In the genomic region with DNA sequence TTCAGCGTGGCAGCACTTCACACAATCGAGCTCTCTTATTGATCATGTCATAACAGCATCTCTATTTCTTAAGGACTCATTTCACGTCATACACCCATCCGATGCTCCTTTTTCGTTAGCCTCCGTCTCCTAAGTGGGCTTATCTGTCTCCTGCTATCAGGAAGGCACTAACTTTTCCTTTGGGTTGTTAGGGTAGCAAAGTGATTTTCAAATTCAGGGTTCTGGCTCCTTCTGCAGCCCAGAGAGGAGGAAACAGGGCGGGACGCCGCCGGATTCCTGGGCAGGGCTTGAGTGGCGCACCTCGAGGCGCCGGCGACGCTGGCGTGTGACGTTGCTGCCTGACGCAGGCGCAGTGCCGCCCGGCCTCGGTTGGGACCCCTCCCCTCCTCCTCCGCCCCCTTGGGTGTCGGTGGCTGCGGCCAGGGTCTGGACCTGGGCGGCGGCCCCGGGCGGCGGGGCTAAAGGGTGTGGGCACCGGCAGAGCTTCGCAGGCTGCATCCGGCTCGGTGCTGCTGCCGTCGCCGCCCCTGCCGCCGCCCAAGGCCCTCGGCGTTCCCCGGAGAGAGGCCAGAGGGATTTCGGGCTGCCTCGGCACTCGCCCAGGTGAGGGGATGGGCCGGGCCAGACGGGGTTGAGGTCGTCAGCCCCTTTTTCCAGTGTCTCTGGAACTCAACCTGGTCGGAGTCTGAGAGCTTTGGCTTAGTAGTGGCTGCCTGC, we compare ENCODE assay signal across 8 cellular contexts. TPM values are rescaled to one million over a fixed set of nuclear protein-coding genes. Genes with fewer than 3 reads are reported as not detected.
DNase-seq lines count a peak whose midpoint lies in the region; ATAC-seq and TF ChIP-seq lines count a peak whose summit lies in the region.

A gene with protein sequence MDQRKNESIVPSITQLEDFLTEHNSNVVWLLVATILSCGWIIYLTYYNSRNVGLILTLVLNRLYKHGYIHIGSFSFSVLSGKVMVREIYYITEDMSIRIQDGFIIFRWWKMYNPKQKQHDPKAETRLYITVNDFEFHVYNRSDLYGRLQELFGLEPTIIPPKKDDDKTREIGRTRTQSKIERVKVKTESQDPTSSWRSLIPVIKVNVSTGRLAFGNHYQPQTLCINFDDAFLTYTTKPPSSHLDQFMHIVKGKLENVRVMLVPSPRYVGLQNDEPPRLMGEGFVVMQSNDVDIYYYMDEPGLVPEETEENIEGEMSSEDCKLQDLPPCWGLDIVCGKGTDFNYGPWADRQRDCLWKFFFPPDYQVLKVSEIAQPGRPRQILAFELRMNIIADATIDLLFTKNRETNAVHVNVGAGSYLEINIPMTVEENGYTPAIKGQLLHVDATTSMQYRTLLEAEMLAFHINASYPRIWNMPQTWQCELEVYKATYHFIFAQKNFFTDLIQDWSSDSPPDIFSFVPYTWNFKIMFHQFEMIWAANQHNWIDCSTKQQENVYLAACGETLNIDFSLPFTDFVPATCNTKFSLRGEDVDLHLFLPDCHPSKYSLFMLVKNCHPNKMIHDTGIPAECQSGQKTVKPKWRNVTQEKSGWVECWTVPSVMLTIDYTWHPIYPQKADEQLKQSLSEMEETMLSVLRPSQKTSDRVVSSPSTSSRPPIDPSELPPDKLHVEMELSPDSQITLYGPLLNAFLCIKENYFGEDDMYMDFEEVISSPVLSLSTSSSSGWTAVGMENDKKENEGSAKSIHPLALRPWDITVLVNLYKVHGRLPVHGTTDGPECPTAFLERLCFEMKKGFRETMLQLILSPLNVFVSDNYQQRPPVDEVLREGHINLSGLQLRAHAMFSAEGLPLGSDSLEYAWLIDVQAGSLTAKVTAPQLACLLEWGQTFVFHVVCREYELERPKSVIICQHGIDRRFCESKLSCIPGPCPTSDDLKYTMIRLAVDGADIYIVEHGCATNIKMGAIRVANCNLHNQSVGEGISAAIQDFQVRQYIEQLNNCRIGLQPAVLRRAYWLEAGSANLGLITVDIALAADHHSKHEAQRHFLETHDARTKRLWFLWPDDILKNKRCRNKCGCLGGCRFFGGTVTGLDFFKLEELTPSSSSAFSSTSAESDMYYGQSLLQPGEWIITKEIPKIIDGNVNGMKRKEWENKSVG (N-terminal part only) (plus strand): TSS at position 350 of the 717 bp plus-strand sequence. CDS start 18,317 bp downstream, outside the sequence.

- no peaks in the 10 kb centered on the region for H3K9me3 Mint-ChIP-seq in CD8-positive, alpha-beta memory T cell
- peaks cover 5% of the 10 kb centered on the region for H3K9me3 Mint-ChIP-seq in activated CD8-positive, alpha-beta memory T cell treated with anti-CD3 and anti-CD28 coated beads, Interleukin-2, amount 10 ng/mL, durations not matched to agents 7 days and 5 days (ENCODE audit: low read depth)

- POLR2A ChIA-PET in CD8-positive, alpha-beta memory T cell (lab: Charles Lee): no interaction called here

- no peak within 1 kb of the TSS for H2BK120ac ChIP-seq in mesendoderm (ENCODE audit: low read depth, low read length)

- H3K23ac ChIP-seq in mesendoderm (ENCODE audit: low read length): no peak within 1 kb of the TSS

- H3K4me2 ChIP-seq in mesendoderm (ENCODE audit: low read length): peak within 1 kb of the TSS; percentile 100

- peak within 1 kb of the TSS; percentile 97 for H3K56ac ChIP-seq in mesendoderm (ENCODE audit: low read length)

- peak within 1 kb of the TSS; percentile 96 for H3K4me3 ChIP-seq in CD8-positive, alpha-beta memory T cell (ENCODE audit: low read length)
- peak within 1 kb of the TSS; percentile 97 for H3K4me3 ChIP-seq in HL-60 (replicated peaks; ENCODE audit: insufficient read depth, low read length)
- peak within 1 kb of the TSS; percentile 86 for H3K4me3 ChIP-seq in endocrine pancreas (ENCODE audit: control insufficient read depth, insufficient read depth, low read length)
- H3K4me3 ChIP-seq in mesendoderm (ENCODE audit: low read length): peak within 1 kb of the TSS; percentile 97

- peaks cover 60 to 75% (median 70%) of the 10 kb centered on the region in 3 donors for H3K4me1 Mint-ChIP-seq in CD8-positive, alpha-beta memory T cell
- H3K4me1 Mint-ChIP-seq in activated CD8-positive, alpha-beta memory T cell treated with anti-CD3 and anti-CD28 coated beads, Interleukin-2, amount 10 ng/mL, durations not matched to agents 7 days and 5 days: peaks cover 53% of the 10 kb centered on the region

- H2BK15ac ChIP-seq in mesendoderm (replicated peaks; ENCODE audit: low read depth): no peak within 1 kb of the TSS

- peak within 1 kb of the TSS; percentile 91 for H3K18ac ChIP-seq in mesendoderm (ENCODE audit: low read length)

- peaks cover 8% of the 10 kb centered on the region for H3K36me3 ChIP-seq in CD8-positive, alpha-beta memory T cell (ENCODE audit: insufficient read depth, low read length)
- H3K36me3 ChIP-seq in endocrine pancreas (ENCODE audit: control insufficient read depth, insufficient read depth, low read length): no peaks in the 10 kb centered on the region
- H3K36me3 ChIP-seq in mesendoderm (ENCODE audit: control insufficient read depth, insufficient read depth, low read length): no peaks in the 10 kb centered on the region

- CTCF ChIA-PET in CD8-positive, alpha-beta memory T cell (lab: Charles Lee): no interaction called here
- CTCF ChIA-PET in activated CD8-positive, alpha-beta memory T cell treated with anti-CD3 and anti-CD28 coated beads, Interleukin-2, amount 10 ng/mL, durations not matched to agents 7 days and 5 days (lab: Charles Lee): interaction anchor here (1.0 to 1.5 kb wide), 4 partner anchors 19 to 306 kb away, joined by 3 to 4 read pairs (median 3); no protein-coding TSS in a partner anchor

- peaks cover 45% of the 10 kb centered on the region for H3K4me1 ChIP-seq in CD8-positive, alpha-beta memory T cell (ENCODE audit: insufficient read depth, low read length)
- H3K4me1 ChIP-seq in endocrine pancreas (ENCODE audit: control insufficient read depth, insufficient read depth, low read length): peaks cover 6% of the 10 kb centered on the region
- no peaks in the 10 kb centered on the region for H3K4me1 ChIP-seq in mesendoderm (ENCODE audit: control insufficient read depth, low read depth, low read length)

- H3K79me1 ChIP-seq in mesendoderm (ENCODE audit: low read length): peaks cover under 1% of the 10 kb centered on the region

- H3K36me3 Mint-ChIP-seq in CD8-positive, alpha-beta memory T cell: peaks cover 1 to 40% (median 9%) of the 10 kb centered on the region in 3 donors
- H3K36me3 Mint-ChIP-seq in activated CD8-positive, alpha-beta memory T cell treated with anti-CD3 and anti-CD28 coated beads, Interleukin-2, amount 10 ng/mL, durations not matched to agents 7 days and 5 days: peaks cover 30% of the 10 kb centered on the region

- no peak within 1 kb of the TSS for H3K4ac ChIP-seq in mesendoderm (ENCODE audit: low read depth, low read length)

- no CpG with 5 or more reads among the region's 50 CpGs for WGBS in mesendoderm (ENCODE audit: extremely low coverage, insufficient coverage, low lambda C conversion rate)

- peak within 1 kb of the TSS; percentile 30 for H2BK5ac ChIP-seq in mesendoderm (ENCODE audit: low read length)

- no peaks in the 10 kb centered on the region for H3K9me3 ChIP-seq in CD8-positive, alpha-beta memory T cell (ENCODE audit: low read length)
- H3K9me3 ChIP-seq in endocrine pancreas (ENCODE audit: control insufficient read depth, low read length): no peaks in the 10 kb centered on the region

- H3K9ac ChIP-seq in endocrine pancreas (ENCODE audit: control insufficient read depth, insufficient read depth, low read length): peak within 1 kb of the TSS; percentile 100
- peak within 1 kb of the TSS; percentile 95 for H3K9ac ChIP-seq in mesendoderm (ENCODE audit: low read length)

- DNase-seq in CD8-positive, alpha-beta memory T cell: peak; percentile 80 to 92 (median 87)
- DNase-seq in HL-60 (ENCODE audit: low read depth in 1 of 2, low spot score in 1 of 2) (peak; percentile 57 to 85), NOMO-1 (lab: John Stamatoyannopoulos, UW; ENCODE audit: unreplicated experiment in 2 of 2) (peak; percentile 69 to 72), mesendoderm (peak; percentile 91)
- DNase-seq in activated CD8-positive, alpha-beta memory T cell treated with anti-CD3 and anti-CD28 coated beads, Interleukin-2, amount 10 ng/mL, durations not matched to agents 7 days and 5 days: peak; percentile 90
- DNase-seq in stimulated activated CD8-positive, alpha-beta memory T cell treated with anti-CD3 and anti-CD28 coated beads, Interleukin-15, amount 100 ng/mL, for 1 hour (ENCODE audit: low read depth): peak; percentile 78

- no peaks in the 10 kb centered on the region for H3K27me3 ChIP-seq in CD8-positive, alpha-beta memory T cell (ENCODE audit: insufficient read depth, low read length, poor library complexity, severe bottlenecking)
- H3K27me3 ChIP-seq in HL-60 (ENCODE audit: insufficient read depth, poor library complexity, severe bottlenecking) (no peaks in the 10 kb centered on the region), endocrine pancreas (ENCODE audit: control insufficient read depth, insufficient read depth, low read length) (no peaks in the 10 kb centered on the region), mesendoderm (ENCODE audit: insufficient read depth, low read length, poor library complexity) (no peaks in the 10 kb centered on the region)

- TF ChIP-seq CTCF in HL-60 (IDR thresholded peaks at IDR 0.05; ENCODE audit: insufficient read depth, low read length): no peak

- no peaks in the 10 kb centered on the region for H3K79me2 ChIP-seq in mesendoderm (ENCODE audit: control insufficient read depth, insufficient read depth, low read length)

- peak within 1 kb of the TSS; percentile 88 for H3K27ac ChIP-seq in CD8-positive, alpha-beta memory T cell (ENCODE audit: low read depth, low read length)
- H3K27ac ChIP-seq in HL-60 (replicated peaks) (peak within 1 kb of the TSS; percentile 79), mesendoderm (ENCODE audit: low read depth, low read length) (peak within 1 kb of the TSS; percentile 54)

- peak within 1 kb of the TSS; percentile 91 to 99 (median 97) for H3K4me3 Mint-ChIP-seq in CD8-positive, alpha-beta memory T cell
- peak within 1 kb of the TSS; percentile 85 for H3K4me3 Mint-ChIP-seq in activated CD8-positive, alpha-beta memory T cell treated with anti-CD3 and anti-CD28 coated beads, Interleukin-2, amount 10 ng/mL, durations not matched to agents 7 days and 5 days

- ATAC-seq in GM19455 (IDR thresholded peaks at IDR 0.05; ENCODE audit: unreplicated experiment): peak; percentile 99
- peak; percentile 97 for ATAC-seq in activated CD8-positive, alpha-beta memory T cell treated with anti-CD3 and anti-CD28 coated beads, Interleukin-2, amount 10 ng/mL, durations not matched to agents 7 days and 5 days

- H4K5ac ChIP-seq in mesendoderm (ENCODE audit: low read length): peak within 1 kb of the TSS; percentile 98

- H4K8ac ChIP-seq in mesendoderm (ENCODE audit: low read depth, low read length): no peak within 1 kb of the TSS

- no peaks in the 10 kb centered on the region for H3K27me3 Mint-ChIP-seq in CD8-positive, alpha-beta memory T cell
- H3K27me3 Mint-ChIP-seq in activated CD8-positive, alpha-beta memory T cell treated with anti-CD3 and anti-CD28 coated beads, Interleukin-2, amount 10 ng/mL, durations not matched to agents 7 days and 5 days: no peaks in the 10 kb centered on the region

- H3K27ac Mint-ChIP-seq in CD8-positive, alpha-beta memory T cell: peak within 1 kb of the TSS; percentile 95 to 100 (median 99)
- peak within 1 kb of the TSS; percentile 94 for H3K27ac Mint-ChIP-seq in activated CD8-positive, alpha-beta memory T cell treated with anti-CD3 and anti-CD28 coated beads, Interleukin-2, amount 10 ng/mL, durations not matched to agents 7 days and 5 days

- H2AK5ac ChIP-seq in mesendoderm (ENCODE audit: low read length): no peak within 1 kb of the TSS

RNA-seq across cellular contexts. Expression of the gene that starts here (rescaled TPM):
- total RNA-seq in CD8-positive, alpha-beta memory T cell: 10 to 100 TPM; 19.4 to 22.4 TPM
- polyA plus RNA-seq in CD8-positive, alpha-beta memory T cell: 9.6 TPM
- 10 to 100 TPM; 30.1 to 47.5 TPM for total RNA-seq in activated CD8-positive, alpha-beta memory T cell treated with anti-CD3 and anti-CD28 coated beads, Interleukin-2, amount 10 ng/mL, durations not matched to agents 7 days and 5 days
- 10.1 TPM for polyA plus RNA-seq in mesendoderm (2013, experiment 1 of 2)
- polyA plus RNA-seq in mesendoderm (2013, experiment 2 of 2): 9.9 TPM

Comparison
In these comparisons a context has a peak if more than half of its experiments do, and no peak if none do; other contexts are left out.
1. Peak in every context shown above with its lines: DNase-seq, ATAC-seq, H3K4me3 ChIP-seq and H3K27ac ChIP-seq.